18 cellular contexts compared by ENCODE assay signal in the genomic region with DNA sequence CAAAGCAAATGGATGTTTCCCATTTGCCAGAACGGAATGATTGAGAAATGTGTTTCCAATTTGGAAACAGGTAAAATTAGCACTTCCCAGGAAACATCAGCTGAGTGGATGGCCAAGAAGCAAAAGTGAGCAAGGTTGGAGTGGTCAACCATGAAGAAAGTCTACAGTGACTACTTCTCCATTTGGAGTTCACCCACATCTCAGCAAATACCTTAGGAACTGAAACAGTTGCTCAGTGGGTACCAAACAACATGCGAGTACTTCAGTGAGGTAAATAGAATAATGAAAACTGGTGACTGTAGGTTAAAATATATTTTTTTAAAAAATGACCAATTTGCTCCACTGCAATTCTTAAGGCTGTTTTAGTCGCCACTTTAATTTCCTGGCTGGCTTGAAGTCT.
DNase-seq lines count a peak whose midpoint lies in the region; ATAC-seq lines count a peak whose summit lies in the region.
"Had no signal": no experiment of that assay in that cellular context is flagged by ENCODE, and none has a peak within 500 bp of the region (broad histone marks: within the 10 kb centered on the region; RNA-seq: fewer than 3 reads in every experiment).

No MANE protein-coding gene starts in this region.

- no peaks in the 10 kb centered on the region for H3K36me3 ChIP-seq in BLaER1 treated with 17β-estradiol and CSF1 and Interleukin-3, amounts not matched to agents 10 nM and 100 nM
- H3K36me3 ChIP-seq: BE2C had no signal

- no peaks in the 10 kb centered on the region for H3K36me3 Mint-ChIP-seq in stimulated activated memory B cell treated with anti-CD40 and anti-IgM and Interleukin-4, amounts not matched to agents 10 μg/mL and 1 μg/mL and 100 μg/mL, for 72 hours
- H3K36me3 Mint-ChIP-seq: CD4-positive, CD25-positive, alpha-beta regulatory T cell; CD8-positive, alpha-beta T cell had no signal

- peaks cover 27 to 47% (median 38%) of the 10 kb centered on the region in 10 experiments for H3K4me1 ChIP-seq in BLaER1 treated with 17β-estradiol and CSF1 and Interleukin-3, amounts not matched to agents 10 nM and 100 nM
- H3K4me1 ChIP-seq: BE2C, Caco-2 had no signal

- H3K4me3 Mint-ChIP-seq in stimulated activated memory B cell treated with anti-CD40 and anti-IgM and Interleukin-4, amounts not matched to agents 10 μg/mL and 1 μg/mL and 100 μg/mL, for 72 hours, result no peak overlapping the region
- no peak overlapping the region for H3K4me3 Mint-ChIP-seq in stimulated activated naive CD8-positive, alpha-beta T cell treated with anti-CD3 and anti-CD28 coated beads, Interleukin-15, amount 100 ng/mL, for 72 hours
- H3K4me3 Mint-ChIP-seq: CD4-positive, CD25-positive, alpha-beta regulatory T cell; CD8-positive, alpha-beta T cell had no signal

- peak overlapping the region in 2 of 11 experiments; percentile 75 to 76; a peak in 3 of 22 replicates for H3K27ac ChIP-seq in BLaER1 treated with 17β-estradiol and CSF1 and Interleukin-3, amounts not matched to agents 10 nM and 100 nM
- H3K27ac ChIP-seq: C4-2B had no signal

- peak; percentile 30 for DNase-seq in MV-4-11 (lab: John Stamatoyannopoulos, UW)
- no peak for DNase-seq in UCSD-AML1 (lab: John Stamatoyannopoulos, UW; ENCODE audit: unreplicated experiment)
- no peak for DNase-seq in ACHN
- no peak for DNase-seq in T-helper 2 cell
- no peak for DNase-seq in stimulated activated naive CD8-positive, alpha-beta T cell treated with anti-CD3 and anti-CD28 coated beads, Interleukin-15, amount 100 ng/mL, for 72 hours
- DNase-seq: AML-193; BE2C; Caco-2; CD4-positive, CD25-positive, alpha-beta regulatory T cell; CD8-positive, alpha-beta T cell; DMS153; DND-41; H7; HCEC 1CT had no signal

- H3K4me3 ChIP-seq in BLaER1 treated with 17β-estradiol and CSF1 and Interleukin-3, amounts not matched to agents 10 nM and 100 nM, result no peak overlapping the region

- H3K9me3 ChIP-seq in BLaER1 treated with 17β-estradiol and CSF1 and Interleukin-3, amounts not matched to agents 10 nM and 100 nM (replicated peaks in 1 of 11), result peaks cover 0 to 19% (median 8%) of the 10 kb centered on the region in 11 experiments; a peak in 18 of 22 replicates
- H3K9me3 ChIP-seq: BE2C, Caco-2 had no signal

- H3K9me3 Mint-ChIP-seq in stimulated activated memory B cell treated with anti-CD40 and anti-IgM and Interleukin-4, amounts not matched to agents 10 μg/mL and 1 μg/mL and 100 μg/mL, for 72 hours, result peaks cover 3% of the 10 kb centered on the region
- H3K9me3 Mint-ChIP-seq in stimulated activated naive CD8-positive, alpha-beta T cell treated with anti-CD3 and anti-CD28 coated beads, Interleukin-15, amount 100 ng/mL, for 72 hours, result peaks cover 0 to 8% of the 10 kb centered on the region in 2 donors
- H3K9me3 Mint-ChIP-seq: CD8-positive, alpha-beta T cell had no signal

- H4K20me1 ChIP-seq in BLaER1 treated with 17β-estradiol and CSF1 and Interleukin-3, amounts not matched to agents 10 nM and 100 nM, result no peaks in the 10 kb centered on the region

- peaks cover 6% of the 10 kb centered on the region for H3K4me1 Mint-ChIP-seq in stimulated activated memory B cell treated with anti-CD40 and anti-IgM and Interleukin-4, amounts not matched to agents 10 μg/mL and 1 μg/mL and 100 μg/mL, for 72 hours
- peaks cover 7% of the 10 kb centered on the region for H3K4me1 Mint-ChIP-seq in stimulated activated naive CD8-positive, alpha-beta T cell treated with anti-CD3 and anti-CD28 coated beads, Interleukin-15, amount 100 ng/mL, for 72 hours

- ATAC-seq in GM18868 (IDR thresholded peaks at IDR 0.05; ENCODE audit: unreplicated experiment), result peak; percentile 42
- peak; percentile 54 for ATAC-seq in stimulated activated memory B cell treated with anti-CD40 and anti-IgM and Interleukin-4, amounts not matched to agents 10 μg/mL and 1 μg/mL and 100 μg/mL, for 72 hours
- ATAC-seq in stimulated activated naive CD8-positive, alpha-beta T cell treated with anti-CD3 and anti-CD28 coated beads, Interleukin-15, amount 100 ng/mL, for 72 hours, result no peak
- ATAC-seq: CD8-positive, alpha-beta T cell had no signal

- H3K27me3 Mint-ChIP-seq in stimulated activated memory B cell treated with anti-CD40 and anti-IgM and Interleukin-4, amounts not matched to agents 10 μg/mL and 1 μg/mL and 100 μg/mL, for 72 hours, result no peaks in the 10 kb centered on the region
- H3K27me3 Mint-ChIP-seq in stimulated activated naive CD8-positive, alpha-beta T cell treated with anti-CD3 and anti-CD28 coated beads, Interleukin-15, amount 100 ng/mL, for 72 hours, result no peaks in the 10 kb centered on the region
- H3K27me3 Mint-ChIP-seq: CD4-positive, CD25-positive, alpha-beta regulatory T cell had no signal

- no peak overlapping the region for H3K9ac ChIP-seq in BLaER1 treated with 17β-estradiol and CSF1 and Interleukin-3, amounts not matched to agents 10 nM and 100 nM

- H3K27ac Mint-ChIP-seq in stimulated activated memory B cell treated with anti-CD40 and anti-IgM and Interleukin-4, amounts not matched to agents 10 μg/mL and 1 μg/mL and 100 μg/mL, for 72 hours, result no peak overlapping the region
- no peak overlapping the region for H3K27ac Mint-ChIP-seq in stimulated activated naive CD8-positive, alpha-beta T cell treated with anti-CD3 and anti-CD28 coated beads, Interleukin-15, amount 100 ng/mL, for 72 hours
- H3K27ac Mint-ChIP-seq: CD4-positive, CD25-positive, alpha-beta regulatory T cell; CD8-positive, alpha-beta T cell had no signal

- no peaks in the 10 kb centered on the region for H3K27me3 ChIP-seq in BLaER1 treated with 17β-estradiol and CSF1 and Interleukin-3, amounts not matched to agents 10 nM and 100 nM
- H3K27me3 ChIP-seq: BE2C had no signal

- H3K4me2 ChIP-seq in BLaER1 treated with 17β-estradiol and CSF1 and Interleukin-3, amounts not matched to agents 10 nM and 100 nM, result peak overlapping the region in 10 of 11 experiments; percentile 15 to 72 (median 38); a peak in 15 of 22 replicates

- in situ Hi-C loops in ACHN (cut with HindIII; ENCODE audit: low pct_ligation_motif_present, low pct_unique_long_range_greater_than_20kb, low sequenced_read_pairs), result no loop called here
